ENCODE assay signal across 1 cellular context in genomic region chr1:46401964-46402626, GRCh38.
TF ChIP-seq lines count a peak whose summit lies in the region.

No MANE protein-coding gene starts in this region.

TF ChIP-seq in HEK293, 187 proteins besides CTCF, POLR2A, EP300 and RAD21 (continued from another document and continues in another):
- 0 out of 2 replicates have a peak, but pooled peaks have one; percentile 25 for TF ChIP-seq ZNF10 (tag by site-specific recombination; IDR thresholded peaks at IDR 0.05)
- peak; percentile 33 for TF ChIP-seq ZBTB26 (tag by site-specific recombination; optimal IDR thresholded peaks at IDR 0.05)
- TF ChIP-seq ZNF530 (tag by site-specific recombination; IDR thresholded peaks at IDR 0.05; ENCODE audit: low read depth): 0 out of 2 replicates have a peak, but pooled peaks have one; percentile 5
- TF ChIP-seq ZNF169 (tag by site-specific recombination; IDR thresholded peaks at IDR 0.05): no peak
- TF ChIP-seq ZNF404 (tag by site-specific recombination; IDR thresholded peaks at IDR 0.05): no peak
- no peak for TF ChIP-seq HOXD13 (CRISPR knock-in tag; IDR thresholded peaks at IDR 0.05; ENCODE audit: borderline replicate concordance)
- TF ChIP-seq ZNF514 (tag by site-specific recombination; IDR thresholded peaks at IDR 0.05): no peak
- TF ChIP-seq SP2 (tag by site-specific recombination; IDR thresholded peaks at IDR 0.05): peak; percentile 62
- TF ChIP-seq ZNF670 (tag by site-specific recombination; IDR thresholded peaks at IDR 0.05; ENCODE audit: low read depth): no peak
- TF ChIP-seq YY2 (tag by site-specific recombination; IDR thresholded peaks at IDR 0.05): no peak
- TF ChIP-seq ZNF280D (tag by site-specific recombination; IDR thresholded peaks at IDR 0.05): no peak
- TF ChIP-seq ZNF580 (tag by site-specific recombination; IDR thresholded peaks at IDR 0.05): no peak
- TF ChIP-seq KLF1 (tag by site-specific recombination; IDR thresholded peaks at IDR 0.05): peak; percentile 56
- TF ChIP-seq, protein P1, sequence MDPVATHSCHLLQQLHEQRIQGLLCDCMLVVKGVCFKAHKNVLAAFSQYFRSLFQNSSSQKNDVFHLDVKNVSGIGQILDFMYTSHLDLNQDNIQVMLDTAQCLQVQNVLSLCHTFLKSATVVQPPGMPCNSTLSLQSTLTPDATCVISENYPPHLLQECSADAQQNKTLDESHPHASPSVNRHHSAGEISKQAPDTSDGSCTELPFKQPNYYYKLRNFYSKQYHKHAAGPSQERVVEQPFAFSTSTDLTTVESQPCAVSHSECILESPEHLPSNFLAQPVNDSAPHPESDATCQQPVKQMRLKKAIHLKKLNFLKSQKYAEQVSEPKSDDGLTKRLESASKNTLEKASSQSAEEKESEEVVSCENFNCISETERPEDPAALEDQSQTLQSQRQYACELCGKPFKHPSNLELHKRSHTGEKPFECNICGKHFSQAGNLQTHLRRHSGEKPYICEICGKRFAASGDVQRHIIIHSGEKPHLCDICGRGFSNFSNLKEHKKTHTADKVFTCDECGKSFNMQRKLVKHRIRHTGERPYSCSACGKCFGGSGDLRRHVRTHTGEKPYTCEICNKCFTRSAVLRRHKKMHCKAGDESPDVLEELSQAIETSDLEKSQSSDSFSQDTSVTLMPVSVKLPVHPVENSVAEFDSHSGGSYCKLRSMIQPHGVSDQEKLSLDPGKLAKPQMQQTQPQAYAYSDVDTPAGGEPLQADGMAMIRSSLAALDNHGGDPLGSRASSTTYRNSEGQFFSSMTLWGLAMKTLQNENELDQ (tag by site-specific recombination; IDR thresholded peaks at IDR 0.05; ENCODE audit: low read depth): no peak
- TF ChIP-seq ZNF366 (tag by site-specific recombination; conservative IDR thresholded peaks at IDR 0.05): peak; percentile 61; the same call in 1 of the 2 replicates
- TF ChIP-seq PRDM2 (tag by site-specific recombination; IDR thresholded peaks at IDR 0.05; ENCODE audit: borderline replicate concordance): no peak
- TF ChIP-seq ZNF223 (tag by site-specific recombination; IDR thresholded peaks at IDR 0.05): no peak
- TF ChIP-seq ZNF398 (tag by site-specific recombination; IDR thresholded peaks at IDR 0.05): peak; percentile 87
- no peak for TF ChIP-seq ZNF155 (tag by site-specific recombination; IDR thresholded peaks at IDR 0.05)
- no peak for TF ChIP-seq REPIN1 (tag by site-specific recombination; IDR thresholded peaks at IDR 0.05; ENCODE audit: low read depth)
- TF ChIP-seq MEIS1 (CRISPR knock-in tag; IDR thresholded peaks at IDR 0.05; ENCODE audit: borderline replicate concordance): no peak
- no peak for TF ChIP-seq FEZF1 (tag by site-specific recombination; IDR thresholded peaks at IDR 0.05)
- no peak for TF ChIP-seq ZNF114 (tag by site-specific recombination; IDR thresholded peaks at IDR 0.05)
- TF ChIP-seq ZNF621 (tag by site-specific recombination; IDR thresholded peaks at IDR 0.05): no peak
- TF ChIP-seq SETDB1 (IDR thresholded peaks at IDR 0.05; ENCODE audit: insufficient read length, low read length): no peak
- TF ChIP-seq ZNF133 (tag by site-specific recombination; IDR thresholded peaks at IDR 0.05): no peak
- no peak for TF ChIP-seq ZNF624 (tag by site-specific recombination; IDR thresholded peaks at IDR 0.05)
- peak; percentile 94 for TF ChIP-seq ZBTB48 (tag by site-specific recombination; IDR thresholded peaks at IDR 0.05)
- TF ChIP-seq ZNF335 (tag by site-specific recombination; conservative IDR thresholded peaks at IDR 0.05): peak; percentile 84
- no peak for TF ChIP-seq ZNF544 (tag by site-specific recombination; IDR thresholded peaks at IDR 0.05)
- TF ChIP-seq ZSCAN30 (tag by site-specific recombination; IDR thresholded peaks at IDR 0.05): peak; percentile 58
- TF ChIP-seq ZNF416 (tag by site-specific recombination; IDR thresholded peaks at IDR 0.05): no peak
- no peak for TF ChIP-seq ZSCAN23 (tag by site-specific recombination; IDR thresholded peaks at IDR 0.05)
- TF ChIP-seq ZFP3 (tag by site-specific recombination; IDR thresholded peaks at IDR 0.05; ENCODE audit: low read depth): no peak
- TF ChIP-seq, protein P2, sequence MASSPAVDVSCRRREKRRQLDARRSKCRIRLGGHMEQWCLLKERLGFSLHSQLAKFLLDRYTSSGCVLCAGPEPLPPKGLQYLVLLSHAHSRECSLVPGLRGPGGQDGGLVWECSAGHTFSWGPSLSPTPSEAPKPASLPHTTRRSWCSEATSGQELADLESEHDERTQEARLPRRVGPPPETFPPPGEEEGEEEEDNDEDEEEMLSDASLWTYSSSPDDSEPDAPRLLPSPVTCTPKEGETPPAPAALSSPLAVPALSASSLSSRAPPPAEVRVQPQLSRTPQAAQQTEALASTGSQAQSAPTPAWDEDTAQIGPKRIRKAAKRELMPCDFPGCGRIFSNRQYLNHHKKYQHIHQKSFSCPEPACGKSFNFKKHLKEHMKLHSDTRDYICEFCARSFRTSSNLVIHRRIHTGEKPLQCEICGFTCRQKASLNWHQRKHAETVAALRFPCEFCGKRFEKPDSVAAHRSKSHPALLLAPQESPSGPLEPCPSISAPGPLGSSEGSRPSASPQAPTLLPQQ (tag by site-specific recombination; IDR thresholded peaks at IDR 0.05): peak; percentile 98
- TF ChIP-seq ZNF433 (tag by site-specific recombination; IDR thresholded peaks at IDR 0.05; ENCODE audit: low read depth): no peak
- TF ChIP-seq ZNF701 (tag by site-specific recombination; IDR thresholded peaks at IDR 0.05): no peak
- no peak; the same call in 1 of the 2 replicates for TF ChIP-seq KLF9 (tag by site-specific recombination; IDR thresholded peaks at IDR 0.05; ENCODE audit: low read depth)
- no peak for TF ChIP-seq ZNF280C (tag by site-specific recombination; IDR thresholded peaks at IDR 0.05)
- no peak for TF ChIP-seq ZNF175 (tag by site-specific recombination; IDR thresholded peaks at IDR 0.05)
- TF ChIP-seq ZNF654 (tag by site-specific recombination; IDR thresholded peaks at IDR 0.05; ENCODE audit: low read depth): no peak
- no peak for TF ChIP-seq ZNF18 (tag by site-specific recombination; IDR thresholded peaks at IDR 0.05)
